In genomic region chr11:65982824-65983588, GRCh38 we compare ENCODE assay signal across 1 cellular context.
TF ChIP-seq lines count a peak whose summit lies in the region.

No MANE protein-coding gene starts in this region.

TF ChIP-seq in IMR-90, 13 proteins besides CTCF, POLR2A, EP300 and RAD21:
- TF ChIP-seq RCOR1 (IDR thresholded peaks at IDR 0.05; ENCODE audit: insufficient replicate concordance, low read length) = no peak
- no peak for TF ChIP-seq MAFK (IDR thresholded peaks at IDR 0.05; ENCODE audit: low read depth, low read length)
- TF ChIP-seq NFE2L2 (IDR thresholded peaks at IDR 0.05; ENCODE audit: low read depth, low read length) = no peak
- no peak for TF ChIP-seq SMC3 (IDR thresholded peaks at IDR 0.05; ENCODE audit: low read depth, low read length)
- TF ChIP-seq BHLHE40 (IDR thresholded peaks at IDR 0.05; ENCODE audit: low read depth, low read length) = no peak
